In genomic region chr15:40593588-40594428, GRCh38 we compare ENCODE assay signal across 1 cellular context.
TF ChIP-seq lines count a peak whose summit lies in the region.

A gene with protein sequence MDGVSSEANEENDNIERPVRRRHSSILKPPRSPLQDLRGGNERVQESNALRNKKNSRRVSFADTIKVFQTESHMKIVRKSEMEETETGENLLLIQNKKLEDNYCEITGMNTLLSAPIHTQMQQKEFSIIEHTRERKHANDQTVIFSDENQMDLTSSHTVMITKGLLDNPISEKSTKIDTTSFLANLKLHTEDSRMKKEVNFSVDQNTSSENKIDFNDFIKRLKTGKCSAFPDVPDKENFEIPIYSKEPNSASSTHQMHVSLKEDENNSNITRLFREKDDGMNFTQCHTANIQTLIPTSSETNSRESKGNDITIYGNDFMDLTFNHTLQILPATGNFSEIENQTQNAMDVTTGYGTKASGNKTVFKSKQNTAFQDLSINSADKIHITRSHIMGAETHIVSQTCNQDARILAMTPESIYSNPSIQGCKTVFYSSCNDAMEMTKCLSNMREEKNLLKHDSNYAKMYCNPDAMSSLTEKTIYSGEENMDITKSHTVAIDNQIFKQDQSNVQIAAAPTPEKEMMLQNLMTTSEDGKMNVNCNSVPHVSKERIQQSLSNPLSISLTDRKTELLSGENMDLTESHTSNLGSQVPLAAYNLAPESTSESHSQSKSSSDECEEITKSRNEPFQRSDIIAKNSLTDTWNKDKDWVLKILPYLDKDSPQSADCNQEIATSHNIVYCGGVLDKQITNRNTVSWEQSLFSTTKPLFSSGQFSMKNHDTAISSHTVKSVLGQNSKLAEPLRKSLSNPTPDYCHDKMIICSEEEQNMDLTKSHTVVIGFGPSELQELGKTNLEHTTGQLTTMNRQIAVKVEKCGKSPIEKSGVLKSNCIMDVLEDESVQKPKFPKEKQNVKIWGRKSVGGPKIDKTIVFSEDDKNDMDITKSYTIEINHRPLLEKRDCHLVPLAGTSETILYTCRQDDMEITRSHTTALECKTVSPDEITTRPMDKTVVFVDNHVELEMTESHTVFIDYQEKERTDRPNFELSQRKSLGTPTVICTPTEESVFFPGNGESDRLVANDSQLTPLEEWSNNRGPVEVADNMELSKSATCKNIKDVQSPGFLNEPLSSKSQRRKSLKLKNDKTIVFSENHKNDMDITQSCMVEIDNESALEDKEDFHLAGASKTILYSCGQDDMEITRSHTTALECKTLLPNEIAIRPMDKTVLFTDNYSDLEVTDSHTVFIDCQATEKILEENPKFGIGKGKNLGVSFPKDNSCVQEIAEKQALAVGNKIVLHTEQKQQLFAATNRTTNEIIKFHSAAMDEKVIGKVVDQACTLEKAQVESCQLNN (N-terminal part only) (plus strand): TSS chr15:40594249. CDS start chr15:40602932, 8,683 bp downstream.

TF ChIP-seq in GM12878, 131 proteins besides CTCF, POLR2A, EP300 and RAD21 (continued from another document and continues in another):
- TF ChIP-seq, protein P1, sequence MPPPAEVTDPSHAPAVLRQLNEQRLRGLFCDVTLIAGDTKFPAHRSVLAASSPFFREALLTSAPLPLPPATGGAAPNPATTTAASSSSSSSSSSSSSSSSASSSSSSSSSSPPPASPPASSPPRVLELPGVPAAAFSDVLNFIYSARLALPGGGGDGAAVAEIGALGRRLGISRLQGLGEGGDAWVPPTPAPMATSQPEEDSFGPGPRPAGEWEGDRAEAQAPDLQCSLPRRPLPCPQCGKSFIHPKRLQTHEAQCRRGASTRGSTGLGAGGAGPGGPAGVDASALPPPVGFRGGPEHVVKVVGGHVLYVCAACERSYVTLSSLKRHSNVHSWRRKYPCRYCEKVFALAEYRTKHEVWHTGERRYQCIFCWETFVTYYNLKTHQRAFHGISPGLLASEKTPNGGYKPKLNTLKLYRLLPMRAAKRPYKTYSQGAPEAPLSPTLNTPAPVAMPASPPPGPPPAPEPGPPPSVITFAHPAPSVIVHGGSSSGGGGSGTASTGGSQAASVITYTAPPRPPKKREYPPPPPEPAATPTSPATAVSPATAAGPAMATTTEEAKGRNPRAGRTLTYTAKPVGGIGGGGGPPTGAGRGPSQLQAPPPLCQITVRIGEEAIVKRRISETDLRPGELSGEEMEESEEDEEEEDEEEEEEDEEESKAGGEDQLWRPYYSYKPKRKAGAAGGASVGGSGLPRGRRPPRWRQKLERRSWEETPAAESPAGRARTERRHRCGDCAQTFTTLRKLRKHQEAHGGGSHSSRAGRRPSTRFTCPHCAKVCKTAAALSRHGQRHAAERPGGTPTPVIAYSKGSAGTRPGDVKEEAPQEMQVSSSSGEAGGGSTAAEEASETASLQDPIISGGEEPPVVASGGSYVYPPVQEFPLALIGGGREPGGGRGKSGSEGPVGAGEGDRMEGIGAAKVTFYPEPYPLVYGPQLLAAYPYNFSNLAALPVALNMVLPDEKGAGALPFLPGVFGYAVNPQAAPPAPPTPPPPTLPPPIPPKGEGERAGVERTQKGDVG (CRISPR knock-in tag; IDR thresholded peaks at IDR 0.05): no peak
- TF ChIP-seq ZNF384 (IDR thresholded peaks at IDR 0.05; ENCODE audit: borderline replicate concordance, low read depth, low read length) (no peak), BRCA1 (IDR thresholded peaks at IDR 0.05; ENCODE audit: low read depth, low read length) (no peak), ZZZ3 (IDR thresholded peaks at IDR 0.05; ENCODE audit: control insufficient read depth, insufficient read length, low read depth) (no peak), CBFB (IDR thresholded peaks at IDR 0.05; ENCODE audit: low read depth) (no peak), YY1 (IDR thresholded peaks at IDR 0.05; ENCODE audit: low read depth, low read length) (peak; percentile 100), IRF3 (IDR thresholded peaks at IDR 0.05) (0 out of 2 replicates have a peak, but pooled peaks have one; percentile 59), POLR2AphosphoS5 (IDR thresholded peaks at IDR 0.05; ENCODE audit: low read length) (peak; percentile 60; the same call in 1 of the 2 replicates), RFX5 (IDR thresholded peaks at IDR 0.05; ENCODE audit: low read depth, low read length) (no peak), TAF1 (IDR thresholded peaks at IDR 0.05; ENCODE audit: borderline replicate concordance, low read depth, low read length) (peak; percentile 59; the same call in 1 of the 2 replicates), ETV6 (conservative IDR thresholded peaks at IDR 0.05 in 1 of 2, IDR thresholded peaks at IDR 0.05 in 1 of 2; ENCODE audit: borderline replicate concordance in 1 of 2, low read depth in 1 of 2) (no peak), SUPT20H (IDR thresholded peaks at IDR 0.05; ENCODE audit: borderline replicate concordance, control insufficient read depth, low read depth, low read length) (no peak), SIN3A (IDR thresholded peaks at IDR 0.05; ENCODE audit: low read depth, low read length) (peak; percentile 100), ZNF217 (IDR thresholded peaks at IDR 0.05) (no peak), NRF1 (conservative IDR thresholded peaks at IDR 0.05; ENCODE audit: low read depth, low read length) (peak; percentile 81), HDAC6 (IDR thresholded peaks at IDR 0.05; ENCODE audit: unreplicated experiment) (no peak), SMAD1 (IDR thresholded peaks at IDR 0.05; ENCODE audit: low read depth, partially characterized antibody) (no peak), MYC (IDR thresholded peaks at IDR 0.05; ENCODE audit: insufficient read depth, insufficient read length, insufficient replicate concordance, low read length, severe bottlenecking) (no peak), MXI1 (IDR thresholded peaks at IDR 0.05; ENCODE audit: low read depth, low read length) (peak; percentile 93), SIX5 (IDR thresholded peaks at IDR 0.05; ENCODE audit: low read depth, low read length, severe bottlenecking) (peak; percentile 50), SPI1 (IDR thresholded peaks at IDR 0.05; ENCODE audit: borderline replicate concordance, insufficient read depth, low read depth, low read length) (no peak), FOXK2 (IDR thresholded peaks at IDR 0.05) (no peak), SP1 (IDR thresholded peaks at IDR 0.05; ENCODE audit: low read depth, low read length) (peak; percentile 68), ZBED1 (IDR thresholded peaks at IDR 0.05; ENCODE audit: borderline replicate concordance) (0 out of 2 replicates have a peak, but pooled peaks have one; percentile 49), BHLHE40 (IDR thresholded peaks at IDR 0.05; ENCODE audit: borderline replicate concordance in 1 of 2, low read depth in 2 of 2, low read length in 1 of 2) (peak in 1 of 2 experiments; percentile 58; a peak in 1 of 4 replicates), NR2C2 (IDR thresholded peaks at IDR 0.05; ENCODE audit: borderline replicate concordance, control insufficient read depth, insufficient read length, low read depth) (no peak), EGR1 (IDR thresholded peaks at IDR 0.05; ENCODE audit: borderline replicate concordance in 1 of 2, low read depth in 2 of 2, low read length in 2 of 2) (0 out of 3 replicates have a peak, but pooled peaks of 1 of the 2 experiments have one; percentile 13), RB1 (IDR thresholded peaks at IDR 0.05; ENCODE audit: borderline replicate concordance) (peak; percentile 23; the same call in 1 of the 2 replicates), JUND (IDR thresholded peaks at IDR 0.05; ENCODE audit: low read depth, low read length) (no peak), ZNF687 (IDR thresholded peaks at IDR 0.05) (no peak), SRF (IDR thresholded peaks at IDR 0.05; ENCODE audit: low read depth in 2 of 2, low read length in 2 of 2) (peak in 1 of 2 experiments; percentile 63; a peak in 1 of 4 replicates), EED (IDR thresholded peaks at IDR 0.05; ENCODE audit: low read depth) (no peak), KAT2A (conservative IDR thresholded peaks at IDR 0.05; ENCODE audit: control insufficient read depth, low read depth, low read length) (no peak), RCOR1 (conservative IDR thresholded peaks at IDR 0.05; ENCODE audit: low read depth, low read length) (no peak; the same call in 1 of the 2 replicates)
- TF ChIP-seq, protein P2, sequence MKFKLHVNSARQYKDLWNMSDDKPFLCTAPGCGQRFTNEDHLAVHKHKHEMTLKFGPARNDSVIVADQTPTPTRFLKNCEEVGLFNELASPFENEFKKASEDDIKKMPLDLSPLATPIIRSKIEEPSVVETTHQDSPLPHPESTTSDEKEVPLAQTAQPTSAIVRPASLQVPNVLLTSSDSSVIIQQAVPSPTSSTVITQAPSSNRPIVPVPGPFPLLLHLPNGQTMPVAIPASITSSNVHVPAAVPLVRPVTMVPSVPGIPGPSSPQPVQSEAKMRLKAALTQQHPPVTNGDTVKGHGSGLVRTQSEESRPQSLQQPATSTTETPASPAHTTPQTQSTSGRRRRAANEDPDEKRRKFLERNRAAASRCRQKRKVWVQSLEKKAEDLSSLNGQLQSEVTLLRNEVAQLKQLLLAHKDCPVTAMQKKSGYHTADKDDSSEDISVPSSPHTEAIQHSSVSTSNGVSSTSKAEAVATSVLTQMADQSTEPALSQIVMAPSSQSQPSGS (IDR thresholded peaks at IDR 0.05; ENCODE audit: low read length): peak; percentile 89
- TF ChIP-seq, protein P3, sequence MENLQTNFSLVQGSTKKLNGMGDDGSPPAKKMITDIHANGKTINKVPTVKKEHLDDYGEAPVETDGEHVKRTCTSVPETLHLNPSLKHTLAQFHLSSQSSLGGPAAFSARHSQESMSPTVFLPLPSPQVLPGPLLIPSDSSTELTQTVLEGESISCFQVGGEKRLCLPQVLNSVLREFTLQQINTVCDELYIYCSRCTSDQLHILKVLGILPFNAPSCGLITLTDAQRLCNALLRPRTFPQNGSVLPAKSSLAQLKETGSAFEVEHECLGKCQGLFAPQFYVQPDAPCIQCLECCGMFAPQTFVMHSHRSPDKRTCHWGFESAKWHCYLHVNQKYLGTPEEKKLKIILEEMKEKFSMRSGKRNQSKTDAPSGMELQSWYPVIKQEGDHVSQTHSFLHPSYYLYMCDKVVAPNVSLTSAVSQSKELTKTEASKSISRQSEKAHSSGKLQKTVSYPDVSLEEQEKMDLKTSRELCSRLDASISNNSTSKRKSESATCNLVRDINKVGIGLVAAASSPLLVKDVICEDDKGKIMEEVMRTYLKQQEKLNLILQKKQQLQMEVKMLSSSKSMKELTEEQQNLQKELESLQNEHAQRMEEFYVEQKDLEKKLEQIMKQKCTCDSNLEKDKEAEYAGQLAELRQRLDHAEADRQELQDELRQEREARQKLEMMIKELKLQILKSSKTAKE (IDR thresholded peaks at IDR 0.05; ENCODE audit: low read depth, poor library complexity, severe bottlenecking): peak; percentile 85
- TF ChIP-seq, protein P4, sequence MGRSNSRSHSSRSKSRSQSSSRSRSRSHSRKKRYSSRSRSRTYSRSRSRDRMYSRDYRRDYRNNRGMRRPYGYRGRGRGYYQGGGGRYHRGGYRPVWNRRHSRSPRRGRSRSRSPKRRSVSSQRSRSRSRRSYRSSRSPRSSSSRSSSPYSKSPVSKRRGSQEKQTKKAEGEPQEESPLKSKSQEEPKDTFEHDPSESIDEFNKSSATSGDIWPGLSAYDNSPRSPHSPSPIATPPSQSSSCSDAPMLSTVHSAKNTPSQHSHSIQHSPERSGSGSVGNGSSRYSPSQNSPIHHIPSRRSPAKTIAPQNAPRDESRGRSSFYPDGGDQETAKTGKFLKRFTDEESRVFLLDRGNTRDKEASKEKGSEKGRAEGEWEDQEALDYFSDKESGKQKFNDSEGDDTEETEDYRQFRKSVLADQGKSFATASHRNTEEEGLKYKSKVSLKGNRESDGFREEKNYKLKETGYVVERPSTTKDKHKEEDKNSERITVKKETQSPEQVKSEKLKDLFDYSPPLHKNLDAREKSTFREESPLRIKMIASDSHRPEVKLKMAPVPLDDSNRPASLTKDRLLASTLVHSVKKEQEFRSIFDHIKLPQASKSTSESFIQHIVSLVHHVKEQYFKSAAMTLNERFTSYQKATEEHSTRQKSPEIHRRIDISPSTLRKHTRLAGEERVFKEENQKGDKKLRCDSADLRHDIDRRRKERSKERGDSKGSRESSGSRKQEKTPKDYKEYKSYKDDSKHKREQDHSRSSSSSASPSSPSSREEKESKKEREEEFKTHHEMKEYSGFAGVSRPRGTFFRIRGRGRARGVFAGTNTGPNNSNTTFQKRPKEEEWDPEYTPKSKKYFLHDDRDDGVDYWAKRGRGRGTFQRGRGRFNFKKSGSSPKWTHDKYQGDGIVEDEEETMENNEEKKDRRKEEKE (IDR thresholded peaks at IDR 0.05): no peak
